17 cellular contexts compared by ENCODE assay signal in the genomic region with DNA sequence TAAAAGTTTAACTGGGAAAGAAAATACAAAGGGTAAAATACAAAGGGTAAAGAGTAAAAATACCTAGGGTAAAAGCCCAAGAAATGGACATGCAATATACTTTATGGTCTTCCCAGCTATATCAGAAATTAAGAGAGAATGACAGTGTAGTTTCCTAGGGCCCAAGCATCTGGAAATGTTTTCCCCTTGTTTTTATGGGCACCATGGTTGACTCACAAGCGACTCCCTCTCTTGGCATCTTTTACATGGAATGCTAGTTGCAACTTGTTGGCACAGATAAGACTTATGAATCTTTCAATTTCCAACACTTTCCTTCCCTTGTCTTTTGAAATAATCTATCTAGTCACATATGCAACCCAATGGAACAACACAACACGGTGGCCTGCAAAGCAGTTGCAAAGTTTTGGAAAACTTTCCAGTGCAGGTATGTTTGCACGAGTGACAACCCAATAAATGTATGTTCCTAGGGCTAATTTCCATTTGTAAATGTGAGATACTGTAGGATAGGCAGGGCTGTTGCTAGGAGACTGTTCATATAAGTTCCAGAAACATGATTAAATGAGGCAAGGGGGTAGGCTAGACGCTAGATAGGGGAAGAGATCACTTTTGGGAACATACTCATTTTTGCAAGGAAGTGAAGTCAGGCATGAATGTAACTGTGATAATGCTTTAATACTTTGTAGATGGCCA. TPM values are rescaled to one million over a fixed set of nuclear protein-coding genes. Genes with fewer than 3 reads are reported as not detected.
DNase-seq lines count a peak whose midpoint lies in the region; TF ChIP-seq lines count a peak whose summit lies in the region.
"Had no signal": no experiment of that assay in that cellular context is flagged by ENCODE, and none has a peak within 500 bp of the region (broad histone marks: within the 10 kb centered on the region; RNA-seq: fewer than 3 reads in every experiment).

No MANE protein-coding gene starts in this region.

- no peaks in the 10 kb centered on the region for H3K27me3 ChIP-seq in MG63
- H3K27me3 ChIP-seq in tibial artery: no peaks in the 10 kb centered on the region
- H3K27me3 ChIP-seq: body of pancreas, testis had no signal

- H3K4me1 Mint-ChIP-seq in osteocyte (ENCODE audit: unreplicated experiment): peaks cover 7% of the 10 kb centered on the region
- H3K4me1 Mint-ChIP-seq: B cell had no signal

- H3K27ac ChIP-seq in epithelial cell of prostate: peak overlapping the region; percentile 80
- no peak overlapping the region for H3K27ac ChIP-seq in tibial artery
- H3K27ac ChIP-seq: body of pancreas, lower lobe of right lung, testis had no signal

- DNase-seq in Caki2 (ENCODE audit: low read depth): peak; percentile 23
- DNase-seq in MG63: peak; percentile 50
- peak; percentile 80 for DNase-seq in epithelial cell of prostate (ENCODE audit: low read depth, low spot score)
- no peak for DNase-seq in osteocyte (ENCODE audit: extremely low spot score, unreplicated experiment)
- no peak for DNase-seq in NCI-H1105 treated with DMSO at 0.1 percent for 48 hours (lab: John Stamatoyannopoulos, UW)
- no peak for DNase-seq in superior temporal gyrus (ENCODE audit: extremely low spot score)
- DNase-seq in C1 segment of cervical spinal cord (lab: John Stamatoyannopoulos, UW): no peak
- DNase-seq in tibial artery: no peak
- DNase-seq: body of pancreas, lower lobe of right lung, NCI-H1048, testis had no signal

- H3K4me3 ChIP-seq in MG63: no peak overlapping the region
- H3K4me3 ChIP-seq in tibial artery: no peak overlapping the region
- H3K4me3 ChIP-seq: body of pancreas, lower lobe of right lung, testis had no signal

- peak overlapping the region; percentile 27 for H3K27ac Mint-ChIP-seq in osteocyte (ENCODE audit: unreplicated experiment)
- H3K27ac Mint-ChIP-seq: B cell; natural killer cell treated with Interleukin-12 subunit alpha and Interleukin-12 subunit beta and Interleukin-15 and Interleukin-18, amount 100 ng/mL, for 72 hours had no signal

- H3K4me3 Mint-ChIP-seq in osteocyte (ENCODE audit: unreplicated experiment): no peak overlapping the region
- H3K4me3 Mint-ChIP-seq: B cell; natural killer cell treated with Interleukin-12 subunit alpha and Interleukin-12 subunit beta and Interleukin-15 and Interleukin-18, amount 100 ng/mL, for 72 hours had no signal

- H3K9me3 ChIP-seq in MG63 (no peaks in the 10 kb centered on the region), tibial artery (no peaks in the 10 kb centered on the region)
- H3K9me3 ChIP-seq: body of pancreas, lower lobe of right lung, testis had no signal

- H3K4me1 ChIP-seq in tibial artery: no peaks in the 10 kb centered on the region
- H3K4me1 ChIP-seq: body of pancreas, lower lobe of right lung, testis had no signal

- TF ChIP-seq CTCF in osteocyte (IDR thresholded peaks at IDR 0.05) (no peak), tibial artery (IDR thresholded peaks at IDR 0.05) (no peak)

- in situ Hi-C loops in Caki2 (cut with HindIII; ENCODE audit: low pct_unique_long_range_greater_than_20kb, low sequenced_read_pairs): no loop called here

- H3K36me3 ChIP-seq in MG63 (no peaks in the 10 kb centered on the region; the same call in 1 of the 2 replicates), tibial artery (no peaks in the 10 kb centered on the region)
- H3K36me3 ChIP-seq: lower lobe of right lung had no signal

- H3K9me3 Mint-ChIP-seq in osteocyte (ENCODE audit: unreplicated experiment): peaks cover 4% of the 10 kb centered on the region
- H3K9me3 Mint-ChIP-seq: natural killer cell treated with Interleukin-12 subunit alpha and Interleukin-12 subunit beta and Interleukin-15 and Interleukin-18, amount 100 ng/mL, for 72 hours had no signal

- no peaks in the 10 kb centered on the region for H3K27me3 Mint-ChIP-seq in osteocyte (ENCODE audit: unreplicated experiment)

- intact Hi-C loops in tibial artery (cut with DNase I; ENCODE audit: low total_unique reads): no loop called here

- H3K36me3 Mint-ChIP-seq in osteocyte (ENCODE audit: unreplicated experiment): no peaks in the 10 kb centered on the region
- H3K36me3 Mint-ChIP-seq: natural killer cell treated with Interleukin-12 subunit alpha and Interleukin-12 subunit beta and Interleukin-15 and Interleukin-18, amount 100 ng/mL, for 72 hours had no signal

RNA-seq across cellular contexts. Expression of gene CWH43, which starts 36.4 kb away (rescaled TPM):
- not detected in 2 replicates for total RNA-seq in Caki2 (2014; rRNA removed; shearing (Covaris generic); ENCODE audit: low replicate concordance)
- not detected in 2 replicates for total RNA-seq in MG63 (2014; rRNA removed; shearing (Covaris generic); ENCODE audit: low replicate concordance)
- total RNA-seq in osteocyte: not detected in 2 replicates
- total RNA-seq: B cell; body of pancreas; fibroblast of villous mesenchyme; H1; natural killer cell treated with Interleukin-12 subunit alpha and Interleukin-12 subunit beta and Interleukin-15 and Interleukin-18, amount 100 ng/mL, for 72 hours; OCI-LY7 had no signal

RNA-seq across cellular contexts. Expression of gene OCIAD2, which starts 43.1 kb away (rescaled TPM):
- 244 and 266 TPM in 2 replicates for total RNA-seq in Caki2 (2014; rRNA removed; shearing (Covaris generic); ENCODE audit: low replicate concordance)
- total RNA-seq in MG63 (2014; rRNA removed; shearing (Covaris generic); ENCODE audit: low replicate concordance): not detected in 2 replicates
- total RNA-seq in osteocyte: 8.7 and 9.0 TPM in 2 replicates

Comparison
In these comparisons a context has a peak if more than half of its experiments do, and no peak if none do; other contexts are left out.
1. DNase-seq: peak in Caki2 (single experiment), MG63 (single experiment) and epithelial cell of prostate (single experiment); none in osteocyte (single experiment), NCI-H1105 treated with DMSO at 0.1 percent for 48 hours (single experiment), superior temporal gyrus (single experiment), C1 segment of cervical spinal cord (0 of 14) and tibial artery (0 of 2).
2. RNA of gene OCIAD2, which starts 43.1 kb away (total RNA-seq): 244 to 266 TPM in Caki2; 8.7 to 9.0 TPM in osteocyte and not detected in MG63; every median in the first group is over 10 times any median in the second.